ENCODE assay signal across 27 cellular contexts in the genomic region with DNA sequence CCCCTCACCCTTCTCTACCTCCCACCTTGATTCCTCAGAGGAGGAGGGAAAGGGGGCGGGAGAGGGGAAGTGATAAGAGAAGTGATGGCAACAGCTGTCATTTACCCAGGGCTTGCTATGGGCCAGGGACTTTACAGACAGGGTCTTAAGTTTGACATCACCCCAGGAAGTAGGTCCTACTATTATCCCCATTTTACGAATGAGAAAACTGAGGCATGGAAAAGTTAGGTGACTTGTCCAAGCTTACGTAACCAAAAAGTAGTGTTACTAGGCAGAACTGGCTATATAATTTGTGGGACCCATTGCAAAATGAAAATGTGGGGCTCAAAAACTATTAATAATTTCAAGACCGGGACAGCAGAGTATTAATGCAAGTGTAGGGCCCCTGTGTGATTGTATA. TPM values are rescaled to one million over a fixed set of nuclear protein-coding genes. Genes with fewer than 3 reads are reported as not detected.
"Had no signal": no experiment of that assay in that cellular context is flagged by ENCODE, and none has a peak within 500 bp of the region (broad histone marks: within the 10 kb centered on the region; RNA-seq: fewer than 3 reads in every experiment).

No MANE protein-coding gene starts in this region.

- H3K27ac Mint-ChIP-seq: immature natural killer cell; naive thymus-derived CD4-positive, alpha-beta T cell; natural killer cell treated with Interleukin-12 subunit alpha and Interleukin-12 subunit beta and Interleukin-15 and Interleukin-18, amount 100 ng/mL, for 72 hours; stimulated activated memory B cell treated with anti-CD40 and anti-IgM and Interleukin-4, amounts not matched to agents 10 μg/mL and 1 μg/mL and 100 μg/mL, for 72 hours; stimulated activated naive CD8-positive, alpha-beta T cell treated with anti-CD3 and anti-CD28 coated beads, Interleukin-15, amount 100 ng/mL, for 72 hours had no signal

- H3K9me3 ChIP-seq: left lung, mucosa of descending colon, pancreas, prostate gland, sigmoid colon, spleen, tibial nerve, upper lobe of left lung, vagina had no signal

- FAIRE-seq: islet of Langerhans, kidney, pancreas, small intestine had no signal

- H3K4me3 ChIP-seq: left lung, lung, mucosa of descending colon, pancreas, prostate gland, sigmoid colon, spleen, tibial nerve, upper lobe of left lung, vagina had no signal

- ATAC-seq: left colon; left lung; mucosa of descending colon; naive thymus-derived CD4-positive, alpha-beta T cell; pancreas; stimulated activated memory B cell treated with anti-CD40 and anti-IgM and Interleukin-4, amounts not matched to agents 10 μg/mL and 1 μg/mL and 100 μg/mL, for 72 hours; stimulated activated naive CD8-positive, alpha-beta T cell treated with anti-CD3 and anti-CD28 coated beads, Interleukin-15, amount 100 ng/mL, for 72 hours had no signal

- H3K36me3 Mint-ChIP-seq: immature natural killer cell; naive thymus-derived CD4-positive, alpha-beta T cell; natural killer cell treated with Interleukin-12 subunit alpha and Interleukin-12 subunit beta and Interleukin-15 and Interleukin-18, amount 100 ng/mL, for 72 hours; stimulated activated memory B cell treated with anti-CD40 and anti-IgM and Interleukin-4, amounts not matched to agents 10 μg/mL and 1 μg/mL and 100 μg/mL, for 72 hours had no signal

- H3K36me3 ChIP-seq: left lung, pancreas, prostate gland, sigmoid colon, spleen, tibial nerve, upper lobe of left lung, vagina had no signal

- H3K4me3 Mint-ChIP-seq: immature natural killer cell; naive thymus-derived CD4-positive, alpha-beta T cell; natural killer cell treated with Interleukin-12 subunit alpha and Interleukin-12 subunit beta and Interleukin-15 and Interleukin-18, amount 100 ng/mL, for 72 hours; stimulated activated memory B cell treated with anti-CD40 and anti-IgM and Interleukin-4, amounts not matched to agents 10 μg/mL and 1 μg/mL and 100 μg/mL, for 72 hours; stimulated activated naive CD8-positive, alpha-beta T cell treated with anti-CD3 and anti-CD28 coated beads, Interleukin-15, amount 100 ng/mL, for 72 hours had no signal

- H3K27me3 Mint-ChIP-seq: naive thymus-derived CD4-positive, alpha-beta T cell; natural killer cell treated with Interleukin-12 subunit alpha and Interleukin-12 subunit beta and Interleukin-15 and Interleukin-18, amount 100 ng/mL, for 72 hours; stimulated activated memory B cell treated with anti-CD40 and anti-IgM and Interleukin-4, amounts not matched to agents 10 μg/mL and 1 μg/mL and 100 μg/mL, for 72 hours; stimulated activated naive CD8-positive, alpha-beta T cell treated with anti-CD3 and anti-CD28 coated beads, Interleukin-15, amount 100 ng/mL, for 72 hours had no signal

- H3K27me3 ChIP-seq: left lung, pancreas, sigmoid colon, spleen, tibial nerve, upper lobe of left lung, vagina had no signal

- H3K4me1 Mint-ChIP-seq: stimulated activated memory B cell treated with anti-CD40 and anti-IgM and Interleukin-4, amounts not matched to agents 10 μg/mL and 1 μg/mL and 100 μg/mL, for 72 hours had no signal

- DNase-seq: hypothalamus; immature natural killer cell; kidney; left colon; left lung; midbrain; mucosa of descending colon; naive thymus-derived CD4-positive, alpha-beta T cell; nucleus accumbens; posterior cingulate gyrus; retina; sigmoid colon; small intestine; spleen; stimulated activated CD4-positive, alpha-beta T cell treated with anti-CD3 and anti-CD28 coated beads, Interleukin-4, amount 100 ng/mL, for 24 hours; stimulated activated naive CD4-positive, alpha-beta T cell treated with Interleukin-2 at 50 U/mL for 16 hours; stimulated activated naive CD8-positive, alpha-beta T cell treated with anti-CD3 and anti-CD28 coated beads, Interleukin-15, amount 100 ng/mL, for 72 hours; substantia nigra; upper lobe of left lung had no signal

- H3K4me1 ChIP-seq: left lung, pancreas, prostate gland, sigmoid colon, tibial nerve, upper lobe of left lung, vagina had no signal

- H3K27ac ChIP-seq: left lung, pancreas, prostate gland, sigmoid colon, spleen, tibial nerve, upper lobe of left lung, vagina had no signal

- H3K9me3 Mint-ChIP-seq: immature natural killer cell; naive thymus-derived CD4-positive, alpha-beta T cell; natural killer cell treated with Interleukin-12 subunit alpha and Interleukin-12 subunit beta and Interleukin-15 and Interleukin-18, amount 100 ng/mL, for 72 hours; stimulated activated memory B cell treated with anti-CD40 and anti-IgM and Interleukin-4, amounts not matched to agents 10 μg/mL and 1 μg/mL and 100 μg/mL, for 72 hours; stimulated activated naive CD8-positive, alpha-beta T cell treated with anti-CD3 and anti-CD28 coated beads, Interleukin-15, amount 100 ng/mL, for 72 hours had no signal

RNA-seq across cellular contexts. Expression of gene TEAD3, which starts 55.2 kb away (rescaled TPM):
- polyA plus RNA-seq: immature natural killer cell had no signal
